Comparison of ENCODE assay signal across 25 cellular contexts in the genomic region with DNA sequence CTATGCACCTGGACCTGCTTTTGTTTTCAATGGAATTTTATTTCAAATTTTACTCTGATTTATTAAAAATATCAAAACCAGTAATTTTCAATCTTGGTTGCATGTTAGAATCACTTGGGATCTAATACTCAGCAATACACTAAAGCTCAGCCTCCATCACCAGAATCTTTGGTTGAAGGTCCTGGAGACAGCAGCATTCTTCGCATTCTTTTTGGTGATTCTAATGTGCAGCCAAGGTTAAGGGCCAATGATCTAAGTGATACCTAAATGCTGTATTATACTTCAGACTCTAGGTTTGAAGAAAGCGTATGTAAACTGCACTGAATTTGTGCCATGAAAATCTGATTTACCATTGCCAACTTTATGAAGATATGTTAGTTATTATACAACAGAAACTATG.
"Had no signal": no experiment of that assay in that cellular context is flagged by ENCODE, and none has a peak within 500 bp of the region (broad histone marks: within the 10 kb centered on the region; RNA-seq: fewer than 3 reads in every experiment).

No MANE protein-coding gene starts in this region.

- H3K27me3 Mint-ChIP-seq: activated CD4-positive, alpha-beta memory T cell treated with anti-CD3 and anti-CD28 coated beads for 36 hours; activated CD4-positive, alpha-beta T cell treated with anti-CD3 and anti-CD28 coated beads, Interleukin-2, amount 10 ng/mL, durations not matched to agents 7 days and 5 days; activated naive CD8-positive, alpha-beta T cell treated with anti-CD3 and anti-CD28 coated beads, Interleukin-2, amount 50 U/mL, for 24 hours; brain; central memory CD8-positive, alpha-beta T cell; T-helper 17 cell had no signal

- H3K4me3 Mint-ChIP-seq: activated CD4-positive, alpha-beta memory T cell treated with anti-CD3 and anti-CD28 coated beads for 36 hours; activated CD4-positive, alpha-beta T cell treated with anti-CD3 and anti-CD28 coated beads, Interleukin-2, amount 10 ng/mL, durations not matched to agents 7 days and 5 days; activated naive CD8-positive, alpha-beta T cell treated with anti-CD3 and anti-CD28 coated beads, Interleukin-2, amount 50 U/mL, for 24 hours; activated T-cell treated with anti-CD3 and anti-CD28 coated beads, Interleukin-2, amount 50 U/mL, for 4 hours; brain; central memory CD8-positive, alpha-beta T cell; T-helper 17 cell had no signal

- H3K4me1 Mint-ChIP-seq: activated CD4-positive, alpha-beta T cell treated with anti-CD3 and anti-CD28 coated beads, Interleukin-2, amount 10 ng/mL, durations not matched to agents 7 days and 5 days; activated naive CD8-positive, alpha-beta T cell treated with anti-CD3 and anti-CD28 coated beads, Interleukin-2, amount 50 U/mL, for 24 hours; brain; central memory CD8-positive, alpha-beta T cell; T-helper 17 cell had no signal

- H3K9me3 ChIP-seq: ascending aorta had no signal

- H3K27ac Mint-ChIP-seq: activated CD4-positive, alpha-beta memory T cell treated with anti-CD3 and anti-CD28 coated beads for 36 hours; activated CD4-positive, alpha-beta T cell treated with anti-CD3 and anti-CD28 coated beads, Interleukin-2, amount 10 ng/mL, durations not matched to agents 7 days and 5 days; activated naive CD4-positive, alpha-beta T cell treated with anti-CD3 and anti-CD28 coated beads, Interleukin-2, amount 50 U/mL, for 72 hours; activated naive CD8-positive, alpha-beta T cell treated with anti-CD3 and anti-CD28 coated beads, Interleukin-2, amount 50 U/mL, for 24 hours; brain; T-helper 17 cell had no signal

- H3K9me3 Mint-ChIP-seq: activated CD4-positive, alpha-beta memory T cell treated with anti-CD3 and anti-CD28 coated beads for 36 hours; activated CD4-positive, alpha-beta T cell treated with anti-CD3 and anti-CD28 coated beads, Interleukin-2, amount 10 ng/mL, durations not matched to agents 7 days and 5 days; activated naive CD8-positive, alpha-beta T cell treated with anti-CD3 and anti-CD28 coated beads, Interleukin-2, amount 50 U/mL, for 24 hours had no signal

- H3K4me1 ChIP-seq: ascending aorta had no signal

- H3K36me3 Mint-ChIP-seq: activated CD4-positive, alpha-beta memory T cell treated with anti-CD3 and anti-CD28 coated beads for 36 hours; activated naive CD4-positive, alpha-beta T cell treated with anti-CD3 and anti-CD28 coated beads, Interleukin-2, amount 50 U/mL, for 72 hours; brain had no signal

- ATAC-seq: activated naive CD4-positive, alpha-beta T cell treated with anti-CD3 and anti-CD28 coated beads, Interleukin-2, amount 50 U/mL, for 72 hours; activated naive CD8-positive, alpha-beta T cell treated with anti-CD3 and anti-CD28 coated beads, Interleukin-2, amount 50 U/mL, for 24 hours; activated T-cell treated with anti-CD3 and anti-CD28 coated beads, Interleukin-2, amount 50 U/mL, for 4 hours; PC-3; T-helper 17 cell had no signal

- H3K4me3 ChIP-seq: ascending aorta had no signal

- H3K27ac ChIP-seq: ascending aorta had no signal

- H3K36me3 ChIP-seq: ascending aorta had no signal

- H3K27me3 ChIP-seq: ascending aorta had no signal

- DNase-seq: activated CD4-positive, alpha-beta memory T cell treated with anti-CD3 and anti-CD28 coated beads for 36 hours; activated CD4-positive, alpha-beta T cell treated with anti-CD3 and anti-CD28 coated beads, Interleukin-2, amount 10 ng/mL, durations not matched to agents 7 days and 5 days; activated CD4-positive, CD25-positive, alpha-beta regulatory T cell; activated CD8-positive, alpha-beta memory T cell treated with anti-CD3 and anti-CD28 coated beads for 24 hours; activated effector memory CD4-positive, alpha-beta T cell treated with anti-CD3 and anti-CD28 coated beads, Interleukin-2, amount 50 U/mL, for 16 hours; activated naive CD4-positive, alpha-beta T cell treated with Interleukin-2 at 50 U/mL for 16 hours; activated naive CD8-positive, alpha-beta T cell treated with anti-CD3 and anti-CD28 coated beads, Interleukin-2, amount 50 U/mL, for 24 hours; activated T-cell treated with anti-CD3 and anti-CD28 coated beads, Interleukin-2, amount 50 U/mL, for 4 hours; amniotic stem cell; Karpas-422; NCI-H1048; NCI-H1417; NCI-H1694; NCI-H2029; NCI-H2107; NCI-H2171 treated with DMSO at 0.1 percent for 48 hours; NCI-H524; PC-3; SHP77 treated with DMSO at 0.1 percent for 48 hours; T-helper 17 cell; T-helper 9 cell had no signal
